ENCODE assay signal across 8 cellular contexts in genomic region chr22:29838599-29838956, GRCh38. TPM values are rescaled to one million over a fixed set of nuclear protein-coding genes. Genes with fewer than 3 reads are reported as not detected.
A peak's percentile ranks its signal among the peaks of the same experiment; 100 is the strongest.
DNase-seq lines count a peak whose midpoint lies in the region; ATAC-seq and TF ChIP-seq lines count a peak whose summit lies in the region.

No MANE protein-coding gene starts in this region.

- H3K4me1 ChIP-seq in testis: peaks cover 14% of the 10 kb centered on the region

- peaks cover 13% of the 10 kb centered on the region for H3K36me3 Mint-ChIP-seq in activated CD8-positive, alpha-beta memory T cell treated with anti-CD3 and anti-CD28 coated beads, Interleukin-2, amount 10 ng/mL, durations not matched to agents 7 days and 5 days
- H3K36me3 Mint-ChIP-seq in activated T-helper 1 cell treated with anti-CD3 and anti-CD28 coated beads, Interleukin-12 subunit alpha, Interleukin-12 subunit beta, Interleukin-2, Interleukin-4 antibody, amounts not matched to agents 30 ng/mL and 10 ng/mL and 1 ng/mL, durations not matched to agents 14 hours and 24 hours and 36 hours (ENCODE audit: low read depth): peaks cover 10% of the 10 kb centered on the region

- TF ChIP-seq CTCF in testis (IDR thresholded peaks at IDR 0.05): peak in 1 of 3 experiments; percentile 1

- no peaks in the 10 kb centered on the region for H3K36me3 ChIP-seq in testis (ENCODE audit: low read depth, missing control alignments)

- no peak for TF ChIP-seq POLR2A in testis (IDR thresholded peaks at IDR 0.05)

- H3K9me3 ChIP-seq in iPS-18c (ENCODE audit: control insufficient read depth, insufficient read depth, low read length): no peaks in the 10 kb centered on the region
- H3K9me3 ChIP-seq in testis: no peaks in the 10 kb centered on the region

- no peak for DNase-seq in activated CD8-positive, alpha-beta memory T cell treated with anti-CD3 and anti-CD28 coated beads, Interleukin-2, amount 10 ng/mL, durations not matched to agents 7 days and 5 days
- DNase-seq in activated CD8-positive, alpha-beta memory T cell treated with anti-CD3 and anti-CD28 coated beads for 24 hours: no peak
- no peak for DNase-seq in activated T-helper 1 cell treated with anti-CD3 and anti-CD28 coated beads, Interleukin-12 subunit alpha, Interleukin-12 subunit beta, Interleukin-2, Interleukin-4 antibody, amounts not matched to agents 30 ng/mL and 10 ng/mL and 1 ng/mL, durations not matched to agents 14 hours and 24 hours and 36 hours (ENCODE audit: low spot score)
- DNase-seq in testis (no peak), NCI-H2029 treated with DMSO at 0.1 percent for 48 hours (lab: John Stamatoyannopoulos, UW) (no peak)

- no peaks in the 10 kb centered on the region for H3K27me3 Mint-ChIP-seq in activated CD8-positive, alpha-beta memory T cell treated with anti-CD3 and anti-CD28 coated beads, Interleukin-2, amount 10 ng/mL, durations not matched to agents 7 days and 5 days
- peaks cover 5% of the 10 kb centered on the region for H3K27me3 Mint-ChIP-seq in activated T-helper 1 cell treated with anti-CD3 and anti-CD28 coated beads, Interleukin-12 subunit alpha, Interleukin-12 subunit beta, Interleukin-2, Interleukin-4 antibody, amounts not matched to agents 30 ng/mL and 10 ng/mL and 1 ng/mL, durations not matched to agents 14 hours and 24 hours and 36 hours (ENCODE audit: insufficient read depth)

- CTCF ChIA-PET in activated CD8-positive, alpha-beta memory T cell treated with anti-CD3 and anti-CD28 coated beads, Interleukin-2, amount 10 ng/mL, durations not matched to agents 7 days and 5 days (lab: Charles Lee): interaction anchor here (0.5 to 1.5 kb wide), 5 partner anchors 56 to 251 kb away, joined by 3 to 4 read pairs (median 3); no protein-coding TSS in a partner anchor

- WGBS in testis, 2 donors: 19 to 21% methylated on average over 5 of the region's 5 CpGs

- peaks cover 32% of the 10 kb centered on the region for H3K4me1 Mint-ChIP-seq in activated CD8-positive, alpha-beta memory T cell treated with anti-CD3 and anti-CD28 coated beads, Interleukin-2, amount 10 ng/mL, durations not matched to agents 7 days and 5 days
- peaks cover 33% of the 10 kb centered on the region for H3K4me1 Mint-ChIP-seq in activated T-helper 1 cell treated with anti-CD3 and anti-CD28 coated beads, Interleukin-12 subunit alpha, Interleukin-12 subunit beta, Interleukin-2, Interleukin-4 antibody, amounts not matched to agents 30 ng/mL and 10 ng/mL and 1 ng/mL, durations not matched to agents 14 hours and 24 hours and 36 hours (ENCODE audit: low read depth)

- peak overlapping the region; percentile 42 for H3K4me3 ChIP-seq in iPS-18c (ENCODE audit: insufficient read depth, low read depth, low read length)
- H3K4me3 ChIP-seq in testis: peak overlapping the region; percentile 87 to 97

- peak overlapping the region; percentile 88 for H3K27ac Mint-ChIP-seq in activated CD8-positive, alpha-beta memory T cell treated with anti-CD3 and anti-CD28 coated beads, Interleukin-2, amount 10 ng/mL, durations not matched to agents 7 days and 5 days
- peak overlapping the region; percentile 86 for H3K27ac Mint-ChIP-seq in activated T-helper 1 cell treated with anti-CD3 and anti-CD28 coated beads, Interleukin-12 subunit alpha, Interleukin-12 subunit beta, Interleukin-2, Interleukin-4 antibody, amounts not matched to agents 30 ng/mL and 10 ng/mL and 1 ng/mL, durations not matched to agents 14 hours and 24 hours and 36 hours

- no peaks in the 10 kb centered on the region for H3K27me3 ChIP-seq in testis

- peak overlapping the region; percentile 64 to 75 for H3K27ac ChIP-seq in testis

- no peaks in the 10 kb centered on the region for H3K9me3 Mint-ChIP-seq in activated CD8-positive, alpha-beta memory T cell treated with anti-CD3 and anti-CD28 coated beads, Interleukin-2, amount 10 ng/mL, durations not matched to agents 7 days and 5 days (ENCODE audit: low read depth)
- no peaks in the 10 kb centered on the region for H3K9me3 Mint-ChIP-seq in activated T-helper 1 cell treated with anti-CD3 and anti-CD28 coated beads, Interleukin-12 subunit alpha, Interleukin-12 subunit beta, Interleukin-2, Interleukin-4 antibody, amounts not matched to agents 30 ng/mL and 10 ng/mL and 1 ng/mL, durations not matched to agents 14 hours and 24 hours and 36 hours

- H3K4me3 Mint-ChIP-seq in activated CD8-positive, alpha-beta memory T cell treated with anti-CD3 and anti-CD28 coated beads, Interleukin-2, amount 10 ng/mL, durations not matched to agents 7 days and 5 days: peak overlapping the region; percentile 91
- peak overlapping the region; percentile 89 for H3K4me3 Mint-ChIP-seq in activated T-helper 1 cell treated with anti-CD3 and anti-CD28 coated beads, Interleukin-12 subunit alpha, Interleukin-12 subunit beta, Interleukin-2, Interleukin-4 antibody, amounts not matched to agents 30 ng/mL and 10 ng/mL and 1 ng/mL, durations not matched to agents 14 hours and 24 hours and 36 hours

- ATAC-seq in activated CD8-positive, alpha-beta memory T cell treated with anti-CD3 and anti-CD28 coated beads, Interleukin-2, amount 10 ng/mL, durations not matched to agents 7 days and 5 days: no peak
- no peak for ATAC-seq in GM18519 (IDR thresholded peaks at IDR 0.05; ENCODE audit: low FRiP score, unreplicated experiment)
- ATAC-seq in HG03442 (IDR thresholded peaks at IDR 0.05; ENCODE audit: unreplicated experiment): no peak

- intact Hi-C loops in activated T-helper 1 cell treated with anti-CD3 and anti-CD28 coated beads, Interleukin-12 subunit alpha, Interleukin-12 subunit beta, Interleukin-2, Interleukin-4 antibody, amounts not matched to agents 30 ng/mL and 10 ng/mL and 1 ng/mL, durations not matched to agents 14 hours and 24 hours and 36 hours (cut with micrococcal nuclease): loop anchor here (1.0 to 2.0 kb wide), 8 partner anchors 17 to 519 kb away; partner anchors contain the start of genes CCDC157, MTMR3, OSM and UQCR10
- intact Hi-C loops in testis (cut with DNase I; ENCODE audit: low total_unique reads): no loop called here

RNA-seq across cellular contexts. Expression of gene ASCC2, which starts 0.5 kb away (rescaled TPM):
- total RNA-seq in activated CD8-positive, alpha-beta memory T cell treated with anti-CD3 and anti-CD28 coated beads, Interleukin-2, amount 10 ng/mL, durations not matched to agents 7 days and 5 days: 10 to 100 TPM; 84.4 to 90.2 TPM
- total RNA-seq in activated T-helper 1 cell treated with anti-CD3 and anti-CD28 coated beads, Interleukin-12 subunit alpha, Interleukin-12 subunit beta, Interleukin-2, Interleukin-4 antibody, amounts not matched to agents 30 ng/mL and 10 ng/mL and 1 ng/mL, durations not matched to agents 14 hours and 24 hours and 36 hours: 84.5 and 90.9 TPM in 2 replicates
- 10 to 100 TPM; 91.5 to 93.8 TPM for total RNA-seq in testis
- polyA plus RNA-seq in testis (ENCODE audit: insufficient read depth, low read depth, low replicate concordance): 108 TPM

RNA-seq across cellular contexts. Expression of gene MTMR3, which starts 44.4 kb away (rescaled TPM):
- total RNA-seq in activated CD8-positive, alpha-beta memory T cell treated with anti-CD3 and anti-CD28 coated beads, Interleukin-2, amount 10 ng/mL, durations not matched to agents 7 days and 5 days: 10 to 100 TPM; 26.1 to 26.4 TPM
- 20.6 and 27.8 TPM in 2 replicates for total RNA-seq in activated T-helper 1 cell treated with anti-CD3 and anti-CD28 coated beads, Interleukin-12 subunit alpha, Interleukin-12 subunit beta, Interleukin-2, Interleukin-4 antibody, amounts not matched to agents 30 ng/mL and 10 ng/mL and 1 ng/mL, durations not matched to agents 14 hours and 24 hours and 36 hours
- total RNA-seq in testis: 100 to 1,000 TPM; 130 to 137 TPM
- 75.2 TPM for polyA plus RNA-seq in testis (ENCODE audit: insufficient read depth, low read depth, low replicate concordance)
